16 cellular contexts compared by ENCODE assay signal in genomic region chr7:98856021-98856422, GRCh38. TPM values are rescaled to one million over a fixed set of nuclear protein-coding genes. Genes with fewer than 3 reads are reported as not detected.
DNase-seq lines count a peak whose midpoint lies in the region; ATAC-seq, FAIRE-seq and TF ChIP-seq lines count a peak whose summit lies in the region.
"Had no signal": no experiment of that assay in that cellular context is flagged by ENCODE, and none has a peak within 500 bp of the region (broad histone marks: within the 10 kb centered on the region; RNA-seq: fewer than 3 reads in every experiment).

No MANE protein-coding gene starts in this region.

- no peak for FAIRE-seq in astrocyte (lab: Jason Lieb, UNC)

- no peaks in the 10 kb centered on the region for H4K20me1 ChIP-seq in astrocyte (ENCODE audit: insufficient read depth, low read length)
- no peaks in the 10 kb centered on the region for H4K20me1 ChIP-seq in hepatocyte (ENCODE audit: insufficient read depth, poor library complexity, severe bottlenecking)

- peak; percentile 34 for DNase-seq in Right ventricle myocardium inferior (ENCODE audit: missing footprints)
- DNase-seq in left ventricle myocardium superior: no peak
- peak; percentile 45 for DNase-seq in astrocyte (ENCODE audit: low read depth)
- DNase-seq in glomerular visceral epithelial cell (ENCODE audit: extremely low spot score): peak; percentile 55
- no peak for DNase-seq in stimulated activated effector memory CD8-positive, alpha-beta T cell treated with anti-CD3 and anti-CD28 coated beads, Interleukin-12 subunit alpha, Interleukin-12 subunit beta, amount 100 ng/mL, for 72 hours (ENCODE audit: low spot score in 2 of 2)
- no peak for DNase-seq in NCI-H446 treated with DMSO at 0.1 percent for 48 hours (lab: John Stamatoyannopoulos, UW)
- DNase-seq in hepatocyte (ENCODE audit: low spot score): no peak
- DNase-seq: CD4-positive, CD25-positive, alpha-beta regulatory T cell; DND-41; GF-D8; NCI-H1436 treated with DMSO at 0.1 percent for 48 hours; NCI-H2081 treated with DMSO at 0.1 percent for 48 hours; NCI-H526 had no signal

- no peak overlapping the region for H3K27ac Mint-ChIP-seq in astrocyte (ENCODE audit: unreplicated experiment)
- H3K27ac Mint-ChIP-seq in stimulated activated effector memory CD8-positive, alpha-beta T cell treated with anti-CD3 and anti-CD28 coated beads, Interleukin-12 subunit alpha, Interleukin-12 subunit beta, amount 100 ng/mL, for 72 hours: no peak overlapping the region
- H3K27ac Mint-ChIP-seq: CD4-positive, CD25-positive, alpha-beta regulatory T cell had no signal

- H3K4me2 ChIP-seq in astrocyte (ENCODE audit: low read length) (no peak overlapping the region), hepatocyte (no peak overlapping the region)

- H3K9me3 ChIP-seq in astrocyte (ENCODE audit: insufficient read depth, low read depth, low read length) (no peaks in the 10 kb centered on the region), hepatocyte (ENCODE audit: low read depth) (no peaks in the 10 kb centered on the region)

- H3K9ac ChIP-seq in astrocyte (ENCODE audit: low read length): no peak overlapping the region

- H3K4me1 ChIP-seq in astrocyte (ENCODE audit: insufficient read depth, low read length) (peaks cover 19% of the 10 kb centered on the region), hepatocyte (ENCODE audit: insufficient read depth) (peaks cover 4% of the 10 kb centered on the region)

- 81% methylated on average over 11 of the region's 11 CpGs for WGBS in hepatocyte (ENCODE audit: low lambda C conversion rate, missing lambda C conversion rate)

- intact Hi-C loops in Right ventricle myocardium inferior (cut with DNase I): no loop called here
- intact Hi-C loops in left ventricle myocardium superior (cut with micrococcal nuclease): no loop called here

- TF ChIP-seq CTCF in astrocyte (IDR thresholded peaks at IDR 0.05; ENCODE audit: insufficient read depth, low read depth, low read length) (no peak), hepatocyte (IDR thresholded peaks at IDR 0.05; ENCODE audit: poor library complexity) (no peak)

- H3K36me3 Mint-ChIP-seq in astrocyte (ENCODE audit: low read depth, unreplicated experiment): peaks cover 7% of the 10 kb centered on the region
- H3K36me3 Mint-ChIP-seq in stimulated activated effector memory CD8-positive, alpha-beta T cell treated with anti-CD3 and anti-CD28 coated beads, Interleukin-12 subunit alpha, Interleukin-12 subunit beta, amount 100 ng/mL, for 72 hours: no peaks in the 10 kb centered on the region
- H3K36me3 Mint-ChIP-seq: CD4-positive, CD25-positive, alpha-beta regulatory T cell had no signal

- H3K36me3 ChIP-seq in astrocyte (ENCODE audit: insufficient read depth, low read length): no peaks in the 10 kb centered on the region
- H3K36me3 ChIP-seq in hepatocyte (replicated peaks; ENCODE audit: insufficient read depth, low read depth): no peaks in the 10 kb centered on the region

- H3K4me1 Mint-ChIP-seq in astrocyte (ENCODE audit: low read depth, unreplicated experiment): peaks cover 18% of the 10 kb centered on the region
- no peaks in the 10 kb centered on the region for H3K4me1 Mint-ChIP-seq in stimulated activated effector memory CD8-positive, alpha-beta T cell treated with anti-CD3 and anti-CD28 coated beads, Interleukin-12 subunit alpha, Interleukin-12 subunit beta, amount 100 ng/mL, for 72 hours
- H3K4me1 Mint-ChIP-seq: CD4-positive, CD25-positive, alpha-beta regulatory T cell had no signal

- H3K4me3 ChIP-seq in astrocyte (ENCODE audit: insufficient read depth, low read depth, low read length) (no peak overlapping the region), hepatocyte (no peak overlapping the region)

- H3K27me3 Mint-ChIP-seq in astrocyte (ENCODE audit: low read depth, unreplicated experiment): peaks cover 4% of the 10 kb centered on the region

- H3K79me2 ChIP-seq in astrocyte (ENCODE audit: insufficient read depth, low read length): no peaks in the 10 kb centered on the region
- no peaks in the 10 kb centered on the region for H3K79me2 ChIP-seq in hepatocyte

- ATAC-seq in Right ventricle myocardium inferior (no peak), left ventricle myocardium superior (no peak), HG03097 (IDR thresholded peaks at IDR 0.05; ENCODE audit: low FRiP score, unreplicated experiment) (no peak)
- peak; percentile 49 for ATAC-seq in stimulated activated effector memory CD8-positive, alpha-beta T cell treated with anti-CD3 and anti-CD28 coated beads, Interleukin-12 subunit alpha, Interleukin-12 subunit beta, amount 100 ng/mL, for 72 hours

- H3K9me3 Mint-ChIP-seq in astrocyte (ENCODE audit: unreplicated experiment): peaks cover 4% of the 10 kb centered on the region
- H3K9me3 Mint-ChIP-seq in stimulated activated effector memory CD8-positive, alpha-beta T cell treated with anti-CD3 and anti-CD28 coated beads, Interleukin-12 subunit alpha, Interleukin-12 subunit beta, amount 100 ng/mL, for 72 hours: no peaks in the 10 kb centered on the region
- H3K9me3 Mint-ChIP-seq: CD4-positive, CD25-positive, alpha-beta regulatory T cell had no signal

- H3K27ac ChIP-seq in astrocyte (ENCODE audit: low read depth, low read length): no peak overlapping the region
- no peak overlapping the region for H3K27ac ChIP-seq in hepatocyte
- H3K27ac ChIP-seq: RWPE1 had no signal

- H3K9me2 ChIP-seq in hepatocyte (replicated peaks; ENCODE audit: insufficient read depth): no peaks in the 10 kb centered on the region

- H3K27me3 ChIP-seq in astrocyte (ENCODE audit: insufficient read depth, low read length) (no peaks in the 10 kb centered on the region), hepatocyte (no peaks in the 10 kb centered on the region)

- H3K4me3 Mint-ChIP-seq in astrocyte (ENCODE audit: unreplicated experiment): no peak overlapping the region
- no peak overlapping the region for H3K4me3 Mint-ChIP-seq in stimulated activated effector memory CD8-positive, alpha-beta T cell treated with anti-CD3 and anti-CD28 coated beads, Interleukin-12 subunit alpha, Interleukin-12 subunit beta, amount 100 ng/mL, for 72 hours
- H3K4me3 Mint-ChIP-seq: CD4-positive, CD25-positive, alpha-beta regulatory T cell had no signal

- H2AFZ ChIP-seq in astrocyte (ENCODE audit: low read depth, low read length) (no peak overlapping the region), hepatocyte (no peak overlapping the region)

RNA-seq across cellular contexts. Expression of gene TMEM130, which starts 13.8 kb away (rescaled TPM):
- total RNA-seq in Right ventricle myocardium inferior (not detected), left ventricle myocardium superior (not detected), astrocyte (8.9 and 12.4 TPM in 2 replicates), hepatocyte (0.90 and 1.4 TPM in 2 replicates)
- polyA plus RNA-seq in hepatocyte: 0.33 and 3.3 TPM in 2 replicates
- total RNA-seq: CD4-positive, CD25-positive, alpha-beta regulatory T cell; SK-MEL-5 had no signal
- polyA plus RNA-seq: CD4-positive, CD25-positive, alpha-beta regulatory T cell had no signal

RNA-seq across cellular contexts. Expression of gene TRRAP, which starts 22.3 kb away (rescaled TPM):
- 14.3 TPM for total RNA-seq in Right ventricle myocardium inferior
- total RNA-seq in left ventricle myocardium superior: 15.5 TPM
- 33.4 and 33.5 TPM in 2 replicates for total RNA-seq in astrocyte
- 19.9 and 25.1 TPM in 2 replicates for total RNA-seq in hepatocyte
- polyA plus RNA-seq in hepatocyte: 6.1 and 6.6 TPM in 2 replicates

Comparison
In these comparisons a context has a peak if more than half of its experiments do, and no peak if none do; other contexts are left out.
1. DNase-seq: peak in Right ventricle myocardium inferior (single experiment), astrocyte (single experiment) and glomerular visceral epithelial cell (single experiment); none in left ventricle myocardium superior (single experiment), stimulated activated effector memory CD8-positive, alpha-beta T cell treated with anti-CD3 and anti-CD28 coated beads, Interleukin-12 subunit alpha, Interleukin-12 subunit beta, amount 100 ng/mL, for 72 hours (0 of 2), NCI-H446 treated with DMSO at 0.1 percent for 48 hours (single experiment) and hepatocyte (single experiment).